32 cellular contexts compared by ENCODE assay signal in genomic region chr13:93345642-93346220, GRCh38.
A peak's percentile ranks its signal among the peaks of the same experiment; 100 is the strongest.
DNase-seq lines count a peak whose midpoint lies in the region; ATAC-seq and TF ChIP-seq lines count a peak whose summit lies in the region.
"Had no signal": no experiment of that assay in that cellular context is flagged by ENCODE, and none has a peak within 500 bp of the region (broad histone marks: within the 10 kb centered on the region; RNA-seq: fewer than 3 reads in every experiment).

No MANE protein-coding gene starts in this region.

- 67 to 90% methylated on average over 1 to 2 of the region's 2 CpGs for WGBS in endodermal cell (ENCODE audit: insufficient coverage in 1 of 2, insufficient read length in 1 of 2), 2 experiments
- WGBS in transverse colon (ENCODE audit: low coverage in 1 of 2), 2 donors = 64 to 73% methylated on average over 2 of the region's 2 CpGs

- peaks cover 24% of the 10 kb centered on the region for H3K4me1 Mint-ChIP-seq in endodermal cell
- H3K4me1 Mint-ChIP-seq: T-cell had no signal

- no peaks in the 10 kb centered on the region; the same call in 1 of the 2 replicates for H3K9me3 ChIP-seq in SK-N-MC (ENCODE audit: low read depth, low read length)
- peaks cover 31% of the 10 kb centered on the region for H3K9me3 ChIP-seq in endodermal cell (ENCODE audit: control insufficient read depth, low read length)
- no peaks in the 10 kb centered on the region for H3K9me3 ChIP-seq in transverse colon
- H3K9me3 ChIP-seq: A549, adrenal gland, BLaER1, lower lobe of right lung, Peyer's patch, sigmoid colon had no signal

- H3K4me3 Mint-ChIP-seq in endodermal cell = no peak overlapping the region
- H3K4me3 Mint-ChIP-seq: activated T-cell treated with anti-CD3 and anti-CD28 coated beads, Interleukin-2, amount 50 U/mL, for 72 hours; nephron progenitor cell; T-cell had no signal

- no peak overlapping the region for H3K27ac Mint-ChIP-seq in endodermal cell
- H3K27ac Mint-ChIP-seq: activated T-cell treated with anti-CD3 and anti-CD28 coated beads, Interleukin-2, amount 50 U/mL, for 72 hours; nephron progenitor cell; T-cell had no signal

- H3K4me1 ChIP-seq in endodermal cell (ENCODE audit: control insufficient read depth, insufficient read depth, low read length) (peaks cover 6% of the 10 kb centered on the region), transverse colon (no peaks in the 10 kb centered on the region)
- H3K4me1 ChIP-seq: A549, adrenal gland, BLaER1, foreskin keratinocyte, heart left ventricle, lower lobe of right lung, Peyer's patch, sigmoid colon had no signal

- TF ChIP-seq CTCF in AG10803 (conservative IDR thresholded peaks at IDR 0.05; ENCODE audit: low read length) (no peak), endodermal cell (conservative IDR thresholded peaks at IDR 0.05) (no peak), transverse colon (IDR thresholded peaks at IDR 0.05) (no peak)

- H3K36me3 ChIP-seq in SK-N-MC (ENCODE audit: insufficient read depth, low read length) (no peaks in the 10 kb centered on the region), endodermal cell (ENCODE audit: control insufficient read depth, insufficient read depth, low read length) (peaks cover 9% of the 10 kb centered on the region), transverse colon (no peaks in the 10 kb centered on the region)
- H3K36me3 ChIP-seq: adrenal gland, BLaER1, heart left ventricle, lower lobe of right lung, Peyer's patch, sigmoid colon had no signal

- no peak for ATAC-seq in GM18519 (IDR thresholded peaks at IDR 0.05; ENCODE audit: low FRiP score, unreplicated experiment)
- ATAC-seq: A549; activated T-cell treated with anti-CD3 and anti-CD28 coated beads, Interleukin-2, amount 50 U/mL, for 72 hours; foreskin keratinocyte; heart left ventricle; lower lobe of right lung; stimulated activated naive CD8-positive, alpha-beta T cell treated with anti-CD3 and anti-CD28 coated beads, Interleukin-15, Interleukin-2, amounts not matched to agents 100 U/mL and 50 U/mL, for 24 hours; T-cell had no signal

- no peak for TF ChIP-seq POLR2A in transverse colon (IDR thresholded peaks at IDR 0.05)

- H3K27me3 Mint-ChIP-seq in endodermal cell (ENCODE audit: insufficient read depth) = no peaks in the 10 kb centered on the region
- H3K27me3 Mint-ChIP-seq: T-cell had no signal

- H3K27ac ChIP-seq in SK-N-MC (no peak overlapping the region), endodermal cell (ENCODE audit: low read depth, low read length) (peak overlapping the region; percentile 42), transverse colon (no peak overlapping the region)
- H3K27ac ChIP-seq: A549, adrenal gland, BLaER1, foreskin keratinocyte, heart left ventricle, lower lobe of right lung, Peyer's patch, sigmoid colon had no signal

- intact Hi-C loops in transverse colon (cut with DNase I; ENCODE audit: low total_unique reads) = no loop called here

- DNase-seq in AG10803 (ENCODE audit: low read depth) = peak; percentile 49
- DNase-seq in SK-N-MC (ENCODE audit: low read depth, low spot score) = peak; percentile 40
- no peak for DNase-seq in endodermal cell
- DNase-seq in non-pigmented ciliary epithelial cell (ENCODE audit: low read depth) = peak; percentile 11
- DNase-seq in transverse colon = no peak
- DNase-seq in COLO829 (ENCODE audit: low spot score) = no peak
- DNase-seq in NCI-H1417 treated with DMSO at 0.1 percent for 48 hours (lab: John Stamatoyannopoulos, UW) = no peak
- DNase-seq: activated CD4-positive, alpha-beta T cell treated with anti-CD3 and anti-CD28 coated beads, Interleukin-2, amount 50 U/mL, for 4 hours; activated CD4-positive, CD25-positive, alpha-beta regulatory T cell; activated naive CD4-positive, alpha-beta T cell; activated T-cell treated with anti-CD3 and anti-CD28 coated beads, Interleukin-2, amount 50 U/mL, for 72 hours; adrenal gland; COR-L47; DMS79; effector CD8-positive, alpha-beta T cell; foreskin keratinocyte; heart left ventricle; Kasumi-1; kidney glomerular epithelial cell; lower lobe of right lung; NCI-H1092; NCI-H187; NCI-H2171 treated with DMSO at 0.1 percent for 48 hours; NCI-H524 treated with DMSO at 0.1 percent for 48 hours; nephron progenitor cell; Peyer's patch; sigmoid colon; stimulated activated naive CD8-positive, alpha-beta T cell treated with anti-CD3 and anti-CD28 coated beads, Interleukin-15, Interleukin-2, amounts not matched to agents 100 U/mL and 50 U/mL, for 24 hours; T-cell had no signal

- H3K9ac ChIP-seq in SK-N-MC (ENCODE audit: insufficient read length) = no peak overlapping the region
- H3K9ac ChIP-seq in endodermal cell (ENCODE audit: extremely low read depth, low read length, poor library complexity, severe bottlenecking) = no peak overlapping the region
- H3K9ac ChIP-seq: BLaER1 had no signal

- no peak for TF ChIP-seq EP300 in transverse colon (IDR thresholded peaks at IDR 0.05; ENCODE audit: low read depth)

- in situ Hi-C loops in transverse colon (cut with MboI; ENCODE audit: low pct_ligation_motif_present in 1 of 4, low pct_unique_long_range_greater_than_20kb in 1 of 4, low sequenced_read_pairs in 3 of 4) = no loop called here

- H3K27me3 ChIP-seq in endodermal cell (ENCODE audit: control insufficient read depth, insufficient read depth, low read length, poor library complexity, severe bottlenecking) (no peaks in the 10 kb centered on the region), transverse colon (no peaks in the 10 kb centered on the region)
- H3K27me3 ChIP-seq: adrenal gland, BLaER1, foreskin keratinocyte, heart left ventricle, Peyer's patch, sigmoid colon had no signal

- H3K9me3 Mint-ChIP-seq in endodermal cell = peaks cover 26% of the 10 kb centered on the region

- H3K36me3 Mint-ChIP-seq in endodermal cell (ENCODE audit: low read depth) = peaks cover 23% of the 10 kb centered on the region
- H3K36me3 Mint-ChIP-seq: T-cell had no signal

- H3K4me3 ChIP-seq in AG10803 (ENCODE audit: low read length) (no peak overlapping the region), SK-N-MC (no peak overlapping the region), endodermal cell (ENCODE audit: low read length) (no peak overlapping the region), transverse colon (no peak overlapping the region)
- H3K4me3 ChIP-seq: A549, adrenal gland, BLaER1, heart left ventricle, lower lobe of right lung, Peyer's patch, sigmoid colon had no signal

Comparison
In these comparisons a context has a peak if more than half of its experiments do, and no peak if none do; other contexts are left out.
1. DNase-seq: peak in AG10803 (single experiment), SK-N-MC (single experiment) and non-pigmented ciliary epithelial cell (single experiment); none in endodermal cell (single experiment), transverse colon (single experiment), COLO829 (single experiment) and NCI-H1417 treated with DMSO at 0.1 percent for 48 hours (single experiment).